1 cellular context compared by ENCODE assay signal in genomic region chr9:32587901-32588300, GRCh38.
TF ChIP-seq lines count a peak whose summit lies in the region.

No MANE protein-coding gene starts in this region.

TF ChIP-seq in IMR-90, 13 proteins besides CTCF, POLR2A, EP300 and RAD21:
- TF ChIP-seq SMC3 (IDR thresholded peaks at IDR 0.05; ENCODE audit: low read depth, low read length) (no peak), MXI1 (IDR thresholded peaks at IDR 0.05; ENCODE audit: borderline replicate concordance, low read depth, low read length) (no peak), CEBPB (IDR thresholded peaks at IDR 0.05; ENCODE audit: low read depth, low read length) (no peak), RCOR1 (IDR thresholded peaks at IDR 0.05; ENCODE audit: insufficient replicate concordance, low read length) (no peak), BHLHE40 (IDR thresholded peaks at IDR 0.05; ENCODE audit: low read depth, low read length) (no peak), NFE2L2 (IDR thresholded peaks at IDR 0.05; ENCODE audit: low read depth, low read length) (no peak), CHD1 (IDR thresholded peaks at IDR 0.05; ENCODE audit: low read depth, low read length) (no peak), MAZ (IDR thresholded peaks at IDR 0.05; ENCODE audit: borderline replicate concordance, low read depth, low read length) (no peak), FOS (IDR thresholded peaks at IDR 0.05; ENCODE audit: low read depth, low read length) (no peak), RFX5 (IDR thresholded peaks at IDR 0.05; ENCODE audit: low read depth, low read length) (no peak), MAFK (IDR thresholded peaks at IDR 0.05; ENCODE audit: low read depth, low read length) (no peak)
- TF ChIP-seq, protein P1, sequence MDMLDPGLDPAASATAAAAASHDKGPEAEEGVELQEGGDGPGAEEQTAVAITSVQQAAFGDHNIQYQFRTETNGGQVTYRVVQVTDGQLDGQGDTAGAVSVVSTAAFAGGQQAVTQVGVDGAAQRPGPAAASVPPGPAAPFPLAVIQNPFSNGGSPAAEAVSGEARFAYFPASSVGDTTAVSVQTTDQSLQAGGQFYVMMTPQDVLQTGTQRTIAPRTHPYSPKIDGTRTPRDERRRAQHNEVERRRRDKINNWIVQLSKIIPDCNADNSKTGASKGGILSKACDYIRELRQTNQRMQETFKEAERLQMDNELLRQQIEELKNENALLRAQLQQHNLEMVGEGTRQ (IDR thresholded peaks at IDR 0.05; ENCODE audit: low read depth, low read length): no peak
- TF ChIP-seq, protein P2, sequence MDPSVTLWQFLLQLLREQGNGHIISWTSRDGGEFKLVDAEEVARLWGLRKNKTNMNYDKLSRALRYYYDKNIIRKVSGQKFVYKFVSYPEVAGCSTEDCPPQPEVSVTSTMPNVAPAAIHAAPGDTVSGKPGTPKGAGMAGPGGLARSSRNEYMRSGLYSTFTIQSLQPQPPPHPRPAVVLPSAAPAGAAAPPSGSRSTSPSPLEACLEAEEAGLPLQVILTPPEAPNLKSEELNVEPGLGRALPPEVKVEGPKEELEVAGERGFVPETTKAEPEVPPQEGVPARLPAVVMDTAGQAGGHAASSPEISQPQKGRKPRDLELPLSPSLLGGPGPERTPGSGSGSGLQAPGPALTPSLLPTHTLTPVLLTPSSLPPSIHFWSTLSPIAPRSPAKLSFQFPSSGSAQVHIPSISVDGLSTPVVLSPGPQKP (IDR thresholded peaks at IDR 0.05; ENCODE audit: borderline replicate concordance, low read depth, low read length): no peak
